In genomic region chr15:73936181-73936580, GRCh38 we compare ENCODE assay signal across 9 cellular contexts. TPM values are rescaled to one million over a fixed set of nuclear protein-coding genes. Genes with fewer than 3 reads are reported as not detected.
DNase-seq lines count a peak whose midpoint lies in the region; ATAC-seq, FAIRE-seq and TF ChIP-seq lines count a peak whose summit lies in the region.
"Had no signal": no experiment of that assay in that cellular context is flagged by ENCODE, and none has a peak within 500 bp of the region (broad histone marks: within the 10 kb centered on the region; RNA-seq: fewer than 3 reads in every experiment).

No MANE protein-coding gene starts in this region.

- peaks cover 65 to 100% of the 10 kb centered on the region in 2 experiments for H3K79me1 ChIP-seq in IMR-90 (ENCODE audit: low read depth in 1 of 2, low read length in 2 of 2)

- peak overlapping the region; percentile 68; the same call in 1 of the 2 replicates for H3K4ac ChIP-seq in IMR-90 (ENCODE audit: low read depth, low read length)

- H3K4me1 ChIP-seq in IMR-90 (ENCODE audit: control insufficient read depth, insufficient read depth, low read length) (peaks cover 56% of the 10 kb centered on the region), left ventricle myocardium inferior (peaks cover 56% of the 10 kb centered on the region), small intestine (ENCODE audit: control insufficient read depth in 2 of 2, insufficient read depth in 1 of 2, low read depth in 1 of 2, low read length in 1 of 2) (no peaks in the 10 kb centered on the region)

- TF ChIP-seq RAD21 in IMR-90 (IDR thresholded peaks at IDR 0.05; ENCODE audit: low read length): peak; percentile 40

- H3K36me3 ChIP-seq in IMR-90 (ENCODE audit: control insufficient read depth, insufficient read depth, low read length) (peaks cover 13% of the 10 kb centered on the region), left ventricle myocardium inferior (no peaks in the 10 kb centered on the region), small intestine (ENCODE audit: control insufficient read depth in 2 of 2, insufficient read depth in 2 of 2, low read length in 2 of 2) (no peaks in the 10 kb centered on the region)

- H3K27ac ChIP-seq in IMR-90 (ENCODE audit: insufficient read depth, low read length) (peak overlapping the region; percentile 72), left ventricle myocardium inferior (replicated peaks) (peak overlapping the region; percentile 42), small intestine (ENCODE audit: low read depth in 1 of 2, low read length in 1 of 2) (no peak overlapping the region)

- H3K4me1 Mint-ChIP-seq in WTC11: peaks cover 14% of the 10 kb centered on the region
- peaks cover 2% of the 10 kb centered on the region for H3K4me1 Mint-ChIP-seq in activated CD4-positive, alpha-beta T cell treated with anti-CD3 and anti-CD28 coated beads, Interleukin-2, amount 10 ng/mL, durations not matched to agents 24 days and 14 days

- H2AK9ac ChIP-seq in IMR-90 (replicated peaks; ENCODE audit: low read depth, low read length, poor library complexity): no peak overlapping the region

- H4K91ac ChIP-seq in IMR-90 (ENCODE audit: insufficient read depth, low read depth, low read length): peak overlapping the region; percentile 64; the same call in 1 of the 2 replicates

- H3K56ac ChIP-seq in IMR-90 (ENCODE audit: extremely low read depth, insufficient read depth, low read length): no peak overlapping the region; the same call in 1 of the 2 replicates

- in situ Hi-C loops in IMR-90 (cut with MboI; ENCODE audit: low sequenced_read_pairs): no loop called here

- no peak for FAIRE-seq in small intestine (lab: Jason Lieb, UNC)

- H3K18ac ChIP-seq in IMR-90 (ENCODE audit: low read depth, low read length): no peak overlapping the region

- H2AK5ac ChIP-seq in IMR-90 (ENCODE audit: low read depth, low read length): peak overlapping the region; percentile 59; the same call in 1 of the 2 replicates

- no TSS peak for BruUV-seq in IMR-90 (replicated peaks; lab: Mats Ljungman, UMichigan)

- TF ChIP-seq POLR2A in IMR-90 (IDR thresholded peaks at IDR 0.05; ENCODE audit: low read depth, low read length): no peak

- WGBS in IMR-90 (ENCODE audit: extremely low coverage in 2 of 2, insufficient read length in 1 of 2), 2 experiments: 8% methylated on average over 2 of the region's 5 CpGs; no CpG with 5 or more reads in 1 of the 2 experiments
- WGBS in small intestine, 3 donors: 33 to 46% (median 33%) methylated on average over 5 of the region's 5 CpGs

- H3K14ac ChIP-seq in IMR-90 (replicated peaks; ENCODE audit: low read depth, low read length): peak overlapping the region; percentile 60; the same call in 1 of the 2 replicates

- H3K9me3 Mint-ChIP-seq in WTC11: no peaks in the 10 kb centered on the region
- no peaks in the 10 kb centered on the region for H3K9me3 Mint-ChIP-seq in activated CD4-positive, alpha-beta T cell treated with anti-CD3 and anti-CD28 coated beads, Interleukin-2, amount 10 ng/mL, durations not matched to agents 24 days and 14 days

- CTCF ChIA-PET in IMR-90 (lab: Yijun Ruan, JAX): interaction anchor here (0.8 to 1.6 kb wide), 8 partner anchors 8 to 62 kb away, joined by 3 to 6 read pairs (median 3); no protein-coding TSS in a partner anchor
- CTCF ChIA-PET in WTC11 (lab: Charles Lee): interaction anchor here (0.8 to 3.4 kb wide), 17 partner anchors 9 to 386 kb away, joined by 3 to 38 read pairs (median 8); partner anchors contain the start of genes LOXL1 and TBC1D21

- H3K9me3 ChIP-seq in IMR-90 (ENCODE audit: control insufficient read depth, insufficient read depth, low read length) (no peaks in the 10 kb centered on the region), left ventricle myocardium inferior (replicated peaks) (no peaks in the 10 kb centered on the region), small intestine (ENCODE audit: control insufficient read depth, low read depth) (no peaks in the 10 kb centered on the region)
- H3K9me3 ChIP-seq: MG63 had no signal

- H2BK20ac ChIP-seq in IMR-90 (ENCODE audit: low read depth, low read length): no peak overlapping the region

- H3K23ac ChIP-seq in IMR-90 (ENCODE audit: low read depth, low read length): peak overlapping the region; percentile 78

- H3K4me3 ChIP-seq in IMR-90 (ENCODE audit: insufficient read depth, low read depth, low read length): no peak overlapping the region
- no peak overlapping the region for H3K4me3 ChIP-seq in left ventricle myocardium inferior
- H3K4me3 ChIP-seq in small intestine (ENCODE audit: low read depth in 1 of 2, low read length in 2 of 2): no peak overlapping the region
- H3K4me3 ChIP-seq: MG63 had no signal

- 0 out of 2 replicates have a peak overlapping the region, but pooled peaks have one; percentile 20 for H4K5ac ChIP-seq in IMR-90 (ENCODE audit: low read depth, low read length)

- ATAC-seq in IMR-90 (ENCODE audit: low read depth) (peak; percentile 63), WTC11 (peak; percentile 33; the same call in 1 of the 2 replicates)
- ATAC-seq: naive thymus-derived CD4-positive, alpha-beta T cell had no signal

- TF ChIP-seq CTCF in IMR-90 (conservative IDR thresholded peaks at IDR 0.05; ENCODE audit: low read depth, low read length) (peak; percentile 60), WTC11 (IDR thresholded peaks at IDR 0.05) (no peak), left ventricle myocardium inferior (IDR thresholded peaks at IDR 0.05; ENCODE audit: borderline replicate concordance) (no peak)

- DNase-seq in IMR-90 (peak; percentile 83), WTC11 (ENCODE audit: low spot score) (no peak), left ventricle myocardium inferior (no peak), small intestine (peak; percentile 48), cortex of kidney (lab: John Stamatoyannopoulos, UW) (no peak)
- no peak for DNase-seq in activated CD4-positive, alpha-beta T cell treated with anti-CD3 and anti-CD28 coated beads, Interleukin-2, amount 10 ng/mL, durations not matched to agents 24 days and 14 days
- no peak for DNase-seq in stimulated activated CD8-positive, alpha-beta memory T cell treated with anti-CD3 and anti-CD28 coated beads, Interleukin-4, amount 100 ng/mL, for 48 hours
- DNase-seq: MG63; naive thymus-derived CD4-positive, alpha-beta T cell had no signal

- peaks cover 51% of the 10 kb centered on the region for H4K20me1 ChIP-seq in IMR-90 (ENCODE audit: insufficient read depth, low read length)

- H2AFZ ChIP-seq in IMR-90 (replicated peaks; ENCODE audit: low read length, poor library complexity): peak overlapping the region; percentile 34

- H3K27ac Mint-ChIP-seq in WTC11: no peak overlapping the region
- no peak overlapping the region for H3K27ac Mint-ChIP-seq in activated CD4-positive, alpha-beta T cell treated with anti-CD3 and anti-CD28 coated beads, Interleukin-2, amount 10 ng/mL, durations not matched to agents 24 days and 14 days
- H3K27ac Mint-ChIP-seq: naive thymus-derived CD4-positive, alpha-beta T cell had no signal

- H3K36me3 Mint-ChIP-seq in WTC11: no peaks in the 10 kb centered on the region
- H3K36me3 Mint-ChIP-seq in activated CD4-positive, alpha-beta T cell treated with anti-CD3 and anti-CD28 coated beads, Interleukin-2, amount 10 ng/mL, durations not matched to agents 24 days and 14 days (ENCODE audit: low read depth): no peaks in the 10 kb centered on the region
- H3K36me3 Mint-ChIP-seq: naive thymus-derived CD4-positive, alpha-beta T cell had no signal

- POLR2A ChIA-PET in IMR-90 (lab: Charles Lee; ENCODE audit: unreplicated experiment) (no interaction called here), WTC11 (lab: Charles Lee) (no interaction called here)

- H3K4me2 ChIP-seq in IMR-90 (ENCODE audit: low read depth, low read length): peak overlapping the region; percentile 28; the same call in 1 of the 2 replicates

- peak overlapping the region; percentile 70 for H2BK5ac ChIP-seq in IMR-90 (ENCODE audit: low read depth, low read length, poor library complexity, severe bottlenecking)

- peak overlapping the region; percentile 47; the same call in 1 of the 2 replicates for H2BK120ac ChIP-seq in IMR-90 (ENCODE audit: low read depth, low read length)

- intact Hi-C loops in IMR-90 (cut with micrococcal nuclease) (loop anchor here (2.0 kb wide), 1 partner anchor 61 kb away; no protein-coding TSS in a partner anchor), left ventricle myocardium inferior (cut with micrococcal nuclease) (no loop called here)
- intact Hi-C loops in activated CD4-positive, alpha-beta T cell treated with anti-CD3 and anti-CD28 coated beads, Interleukin-2, amount 10 ng/mL, durations not matched to agents 24 days and 14 days (cut with micrococcal nuclease): no loop called here

- H3K27me3 ChIP-seq in IMR-90 (ENCODE audit: control insufficient read depth, insufficient read depth, low read length) (no peaks in the 10 kb centered on the region), left ventricle myocardium inferior (ENCODE audit: low read depth) (no peaks in the 10 kb centered on the region), small intestine (ENCODE audit: control insufficient read depth in 2 of 2, insufficient read depth in 2 of 2, low read length in 2 of 2) (no peaks in the 10 kb centered on the region)
- H3K27me3 ChIP-seq: MG63 had no signal

- H3K27me3 Mint-ChIP-seq in WTC11 (ENCODE audit: low read depth): no peaks in the 10 kb centered on the region
- no peaks in the 10 kb centered on the region for H3K27me3 Mint-ChIP-seq in activated CD4-positive, alpha-beta T cell treated with anti-CD3 and anti-CD28 coated beads, Interleukin-2, amount 10 ng/mL, durations not matched to agents 24 days and 14 days
- H3K27me3 Mint-ChIP-seq: naive thymus-derived CD4-positive, alpha-beta T cell had no signal

- no peak overlapping the region for H2BK15ac ChIP-seq in IMR-90 (ENCODE audit: low read depth, low read length)

- H3K9ac ChIP-seq in IMR-90 (ENCODE audit: low read depth, low read length): peak overlapping the region; percentile 31

- H4K8ac ChIP-seq in IMR-90 (ENCODE audit: low read depth in 2 of 2, low read length in 2 of 2): peak overlapping the region in 1 of 2 experiments; percentile 78; a peak in 2 of 4 replicates

- dilution Hi-C loops in IMR-90 (cut with HindIII; ENCODE audit: low sequenced_read_pairs, unreplicated experiment): no loop called here

- H3K4me3 Mint-ChIP-seq in WTC11: no peak overlapping the region
- no peak overlapping the region for H3K4me3 Mint-ChIP-seq in activated CD4-positive, alpha-beta T cell treated with anti-CD3 and anti-CD28 coated beads, Interleukin-2, amount 10 ng/mL, durations not matched to agents 24 days and 14 days
- H3K4me3 Mint-ChIP-seq: naive thymus-derived CD4-positive, alpha-beta T cell had no signal

- H3K9me1 ChIP-seq in IMR-90 (ENCODE audit: insufficient read depth, low read length): peaks cover 45% of the 10 kb centered on the region

RNA-seq across cellular contexts. Expression of gene LOXL1, which starts 9.9 kb away (rescaled TPM):
- total RNA-seq in IMR-90 (2012; rRNA removed): 146 and 148 TPM in 2 replicates
- 311 and 332 TPM in 2 replicates for polyA plus RNA-seq in IMR-90 (2012; rRNA removed)
- polyA plus RNA-seq in IMR-90 (2012; cell fraction: cytosol; rRNA removed): 118 and 403 TPM in 2 replicates
- polyA plus RNA-seq in IMR-90 (2012; cell fraction: nucleus; rRNA removed; ENCODE audit: low replicate concordance): 211 and 331 TPM in 2 replicates
- 10.6 to 14.4 TPM (median 12.3 TPM) in 3 replicates for total RNA-seq in WTC11 (2021)
- total RNA-seq in left ventricle myocardium inferior: 31.9 TPM
- polyA plus RNA-seq in small intestine: 1 to 10 TPM; 2.2 to 6.1 (median 3.8) TPM
- 0.49 and 0.88 TPM in 2 replicates for total RNA-seq in activated CD4-positive, alpha-beta T cell treated with anti-CD3 and anti-CD28 coated beads, Interleukin-2, amount 10 ng/mL, durations not matched to agents 24 days and 14 days

RNA-seq across cellular contexts. Expression of gene STOML1, which starts 55.9 kb away (rescaled TPM):
- total RNA-seq in IMR-90 (2012; rRNA removed): 11.8 and 12.5 TPM in 2 replicates
- polyA plus RNA-seq in IMR-90 (2012; rRNA removed): 21.2 and 25.0 TPM in 2 replicates
- polyA plus RNA-seq in IMR-90 (2012; cell fraction: cytosol; rRNA removed): 15.0 and 22.2 TPM in 2 replicates
- 13.0 and 29.7 TPM in 2 replicates for polyA plus RNA-seq in IMR-90 (2012; cell fraction: nucleus; rRNA removed; ENCODE audit: low replicate concordance)
- 5.0 to 5.5 TPM (median 5.4 TPM) in 3 replicates for total RNA-seq in WTC11 (2021)
- total RNA-seq in left ventricle myocardium inferior: 26.1 TPM
- polyA plus RNA-seq in small intestine: 10 to 100 TPM in 1 of 3 donors, 1 to 10 TPM in 2; 7.8 to 22.1 (median 8.9) TPM
- 10.3 and 10.6 TPM in 2 replicates for total RNA-seq in activated CD4-positive, alpha-beta T cell treated with anti-CD3 and anti-CD28 coated beads, Interleukin-2, amount 10 ng/mL, durations not matched to agents 24 days and 14 days

RNA-seq across cellular contexts. Expression of gene PML, which starts 58.3 kb away (rescaled TPM):
- 8.8 and 10.3 TPM in 2 replicates for total RNA-seq in IMR-90 (2012; rRNA removed)
- 22.6 and 23.1 TPM in 2 replicates for polyA plus RNA-seq in IMR-90 (2012; rRNA removed)
- polyA plus RNA-seq in IMR-90 (2012; cell fraction: cytosol; rRNA removed): 28.1 and 29.3 TPM in 2 replicates
- 43.2 and 105 TPM in 2 replicates for polyA plus RNA-seq in IMR-90 (2012; cell fraction: nucleus; rRNA removed; ENCODE audit: low replicate concordance)
- total RNA-seq in WTC11 (2021): 39.0 to 47.7 TPM (median 40.5 TPM) in 3 replicates
- 19.1 TPM for total RNA-seq in left ventricle myocardium inferior
- 10 to 100 TPM; 16.5 to 31.1 (median 28.3) TPM for polyA plus RNA-seq in small intestine
- total RNA-seq in activated CD4-positive, alpha-beta T cell treated with anti-CD3 and anti-CD28 coated beads, Interleukin-2, amount 10 ng/mL, durations not matched to agents 24 days and 14 days: 61.3 and 64.2 TPM in 2 replicates

Comparison
In these comparisons a context has a peak if more than half of its experiments do, and no peak if none do; other contexts are left out.
1. DNase-seq: peak in IMR-90 (single experiment) and small intestine (single experiment); none in WTC11 (single experiment), left ventricle myocardium inferior (single experiment), cortex of kidney (single experiment), activated CD4-positive, alpha-beta T cell treated with anti-CD3 and anti-CD28 coated beads, Interleukin-2, amount 10 ng/mL, durations not matched to agents 24 days and 14 days (single experiment) and stimulated activated CD8-positive, alpha-beta memory T cell treated with anti-CD3 and anti-CD28 coated beads, Interleukin-4, amount 100 ng/mL, for 48 hours (single experiment).
2. H3K27ac ChIP-seq: peak in IMR-90 (single experiment) and left ventricle myocardium inferior (single experiment); none in small intestine (0 of 2).